Comparison of ENCODE assay signal across 19 cellular contexts in genomic region chr5:107204413-107204812, GRCh38.
DNase-seq lines count a peak whose midpoint lies in the region; ATAC-seq, FAIRE-seq and TF ChIP-seq lines count a peak whose summit lies in the region.
"Had no signal": no experiment of that assay in that cellular context is flagged by ENCODE, and none has a peak within 500 bp of the region (broad histone marks: within the 10 kb centered on the region; RNA-seq: fewer than 3 reads in every experiment).

No MANE protein-coding gene starts in this region.

- POLR2A ChIA-PET in OCI-LY7 (lab: Charles Lee), result interaction anchor here (0.6 to 1.7 kb wide), 2 partner anchors 9 to 1741 kb away, joined by 3 to 10 read pairs; no protein-coding TSS in a partner anchor

- DNase-seq in GM18507 (ENCODE audit: extremely low spot score, insufficient read length, low read depth) (no peak), OCI-LY7 (ENCODE audit: low spot score) (no peak), left kidney (ENCODE audit: low read depth, low spot score) (peak; percentile 11), osteoblast (ENCODE audit: insufficient read length, low spot score, missing footprints) (no peak), dermis blood vessel endothelial cell (no peak), NOMO-1 treated with DMSO at 0.1 percent for 48 hours (lab: John Stamatoyannopoulos, UW; ENCODE audit: unreplicated experiment) (no peak)
- DNase-seq: ACHN; BE2C; C1 segment of cervical spinal cord; Caco-2; CD4-positive, CD25-positive, alpha-beta regulatory T cell; CD8-positive, alpha-beta memory T cell; GDM1; GOT3; H9 had no signal

- H3K27ac ChIP-seq in OCI-LY7 (ENCODE audit: low read depth, low read length, poor library complexity, severe bottlenecking) (no peak overlapping the region), osteoblast (ENCODE audit: low read depth, low read length) (no peak overlapping the region)

- ATAC-seq in GM19023 (IDR thresholded peaks at IDR 0.05; ENCODE audit: unreplicated experiment) (no peak), HG02884 (IDR thresholded peaks at IDR 0.05; ENCODE audit: unreplicated experiment) (no peak)

- no peak overlapping the region for H3K4me2 ChIP-seq in OCI-LY7 (ENCODE audit: low read length)
- H3K4me2 ChIP-seq in osteoblast (ENCODE audit: insufficient read depth, low read length), result no peak overlapping the region

- CTCF ChIA-PET in OCI-LY7 (lab: Charles Lee; ENCODE audit: unreplicated experiment), result no interaction called here

- no peaks in the 10 kb centered on the region for H3K27me3 ChIP-seq in osteoblast (ENCODE audit: insufficient read depth, low read length)
- H3K27me3 ChIP-seq: BE2C had no signal

- H3K36me3 ChIP-seq in OCI-LY7 (ENCODE audit: insufficient read depth, low read length), result no peaks in the 10 kb centered on the region
- H3K36me3 ChIP-seq in osteoblast (ENCODE audit: insufficient read depth, low read length), result no peaks in the 10 kb centered on the region
- H3K36me3 ChIP-seq: BE2C had no signal

- no peaks in the 10 kb centered on the region for H4K20me1 ChIP-seq in OCI-LY7 (ENCODE audit: insufficient read depth, low read length)
- no peaks in the 10 kb centered on the region for H4K20me1 ChIP-seq in osteoblast (ENCODE audit: insufficient read depth, low read length)

- intact Hi-C loops in OCI-LY7 (cut with micrococcal nuclease; ENCODE audit: unreplicated experiment), result no loop called here

- no TSS peak for BruUV-seq in OCI-LY7 (replicated peaks; lab: Mats Ljungman, UMichigan)

- H3K79me2 ChIP-seq in OCI-LY7 (ENCODE audit: insufficient read depth, low read depth, low read length), result no peaks in the 10 kb centered on the region
- H3K79me2 ChIP-seq in osteoblast (ENCODE audit: insufficient read depth, low read length), result no peaks in the 10 kb centered on the region

- H3K9me3 ChIP-seq in OCI-LY7 (ENCODE audit: low read length) (no peaks in the 10 kb centered on the region), osteoblast (ENCODE audit: low read depth, low read length) (no peaks in the 10 kb centered on the region)
- H3K9me3 ChIP-seq: BE2C, Caco-2 had no signal

- no peaks in the 10 kb centered on the region for H3K4me1 ChIP-seq in OCI-LY7 (ENCODE audit: insufficient read depth, low read length, poor library complexity, severe bottlenecking)
- no peaks in the 10 kb centered on the region for H3K4me1 ChIP-seq in osteoblast (ENCODE audit: insufficient read depth, low read length)
- H3K4me1 ChIP-seq: BE2C, Caco-2 had no signal

- no peaks in the 10 kb centered on the region for H3K9me2 ChIP-seq in OCI-LY7 (ENCODE audit: insufficient read depth, low read length)

- H3K4me3 ChIP-seq in OCI-LY7 (ENCODE audit: low read depth, low read length, poor library complexity, severe bottlenecking) (no peak overlapping the region), osteoblast (ENCODE audit: insufficient read depth, low read length) (no peak overlapping the region)

- FAIRE-seq in GM18507 (lab: Jason Lieb, UNC), result peak; percentile 31
- FAIRE-seq: D721Med, GM12892 had no signal

- TF ChIP-seq CTCF in OCI-LY7 (conservative IDR thresholded peaks at IDR 0.05; ENCODE audit: low read length) (no peak), osteoblast (IDR thresholded peaks at IDR 0.05; ENCODE audit: extremely low read depth, low read depth, low read length) (no peak)

- peak overlapping the region; percentile 51; the same call in 1 of the 2 replicates for H2AFZ ChIP-seq in OCI-LY7 (ENCODE audit: low read length)
- H2AFZ ChIP-seq in osteoblast (ENCODE audit: low read length), result peak overlapping the region; percentile 10
